In genomic region chr1:82578086-82578726, GRCh38 we compare ENCODE assay signal across 17 cellular contexts.
"Had no signal": no experiment of that assay in that cellular context is flagged by ENCODE, and none has a peak within 500 bp of the region (broad histone marks: within the 10 kb centered on the region; RNA-seq: fewer than 3 reads in every experiment).

No MANE protein-coding gene starts in this region.

- H3K27ac ChIP-seq: brain microvascular endothelial cell, epithelial cell of prostate, gastroesophageal sphincter, hepatocyte, pancreas, transverse colon had no signal

- H2AFZ ChIP-seq: hepatocyte had no signal

- H3K4me2 ChIP-seq: hepatocyte had no signal

- H3K36me3 ChIP-seq: brain microvascular endothelial cell, gastroesophageal sphincter, pancreas, transverse colon had no signal

- DNase-seq: activated CD4-positive, alpha-beta memory T cell treated with anti-CD3 and anti-CD28 coated beads for 36 hours; activated CD4-positive, alpha-beta T cell treated with anti-CD3 and anti-CD28 coated beads for 1 hour; activated effector memory CD4-positive, alpha-beta T cell treated with anti-CD3 and anti-CD28 coated beads, Interleukin-2, amount 50 U/mL, for 16 hours; activated T-cell treated with anti-CD3 and anti-CD28 coated beads, Interleukin-2, amount 50 U/mL, for 4 hours; amygdala; brain microvascular endothelial cell; effector memory CD4-positive, alpha-beta T cell; kidney; left ventricle myocardium superior; nephron progenitor cell; pancreas; retina; T-helper 9 cell; transverse colon had no signal

- ATAC-seq: activated T-cell treated with anti-CD3 and anti-CD28 coated beads, Interleukin-2, amount 50 U/mL, for 4 hours; gastroesophageal sphincter; left ventricle myocardium superior; pancreas had no signal

- H3K9me3 ChIP-seq: gastroesophageal sphincter, pancreas, transverse colon had no signal

- H3K27me3 ChIP-seq: brain microvascular endothelial cell, gastroesophageal sphincter, hepatocyte, pancreas, transverse colon had no signal

- H3K4me3 ChIP-seq: gastroesophageal sphincter, hepatocyte, pancreas, transverse colon had no signal

- H3K79me2 ChIP-seq: hepatocyte had no signal

- H3K4me1 ChIP-seq: gastroesophageal sphincter, pancreas, transverse colon had no signal
